ENCODE assay signal across 20 cellular contexts in genomic region chr11:57414612-57415212, GRCh38. TPM values are rescaled to one million over a fixed set of nuclear protein-coding genes. Genes with fewer than 3 reads are reported as not detected.
A peak's percentile ranks its signal among the peaks of the same experiment; 100 is the strongest.
DNase-seq lines count a peak whose midpoint lies in the region; ATAC-seq and TF ChIP-seq lines count a peak whose summit lies in the region.
"Had no signal": no experiment of that assay in that cellular context is flagged by ENCODE, and none has a peak within 500 bp of the region (broad histone marks: within the 10 kb centered on the region; RNA-seq: fewer than 3 reads in every experiment).

No MANE protein-coding gene starts in this region.

- H3K4me1 Mint-ChIP-seq in activated naive CD4-positive, alpha-beta T cell treated with anti-CD3 and anti-CD28 coated beads for 36 hours (ENCODE audit: low read depth): peaks cover 71% of the 10 kb centered on the region
- peaks cover 18% of the 10 kb centered on the region for H3K4me1 Mint-ChIP-seq in activated T-helper 1 cell treated with anti-CD3 and anti-CD28 coated beads, Interleukin-12 subunit alpha, Interleukin-12 subunit beta, Interleukin-2, Interleukin-4 antibody, amounts not matched to agents 30 ng/mL and 10 ng/mL and 1 ng/mL, durations not matched to agents 14 hours and 24 hours and 36 hours (ENCODE audit: low read depth)

- peak overlapping the region; percentile 34 for H3K27ac Mint-ChIP-seq in activated naive CD4-positive, alpha-beta T cell treated with anti-CD3 and anti-CD28 coated beads for 36 hours
- no peak overlapping the region for H3K27ac Mint-ChIP-seq in activated T-helper 1 cell treated with anti-CD3 and anti-CD28 coated beads, Interleukin-12 subunit alpha, Interleukin-12 subunit beta, Interleukin-2, Interleukin-4 antibody, amounts not matched to agents 30 ng/mL and 10 ng/mL and 1 ng/mL, durations not matched to agents 14 hours and 24 hours and 36 hours
- H3K27ac Mint-ChIP-seq: HFFc6 had no signal

- H3K36me3 Mint-ChIP-seq in activated naive CD4-positive, alpha-beta T cell treated with anti-CD3 and anti-CD28 coated beads for 36 hours (ENCODE audit: low read depth): peaks cover 79% of the 10 kb centered on the region
- peaks cover 60% of the 10 kb centered on the region for H3K36me3 Mint-ChIP-seq in activated T-helper 1 cell treated with anti-CD3 and anti-CD28 coated beads, Interleukin-12 subunit alpha, Interleukin-12 subunit beta, Interleukin-2, Interleukin-4 antibody, amounts not matched to agents 30 ng/mL and 10 ng/mL and 1 ng/mL, durations not matched to agents 14 hours and 24 hours and 36 hours (ENCODE audit: low read depth)

- no peak overlapping the region for H3K4me3 Mint-ChIP-seq in activated naive CD4-positive, alpha-beta T cell treated with anti-CD3 and anti-CD28 coated beads for 36 hours
- H3K4me3 Mint-ChIP-seq in activated T-helper 1 cell treated with anti-CD3 and anti-CD28 coated beads, Interleukin-12 subunit alpha, Interleukin-12 subunit beta, Interleukin-2, Interleukin-4 antibody, amounts not matched to agents 30 ng/mL and 10 ng/mL and 1 ng/mL, durations not matched to agents 14 hours and 24 hours and 36 hours: peak overlapping the region; percentile 47
- H3K4me3 Mint-ChIP-seq: CD14-positive monocyte, HFFc6 had no signal

- H3K9me3 Mint-ChIP-seq in activated naive CD4-positive, alpha-beta T cell treated with anti-CD3 and anti-CD28 coated beads for 36 hours: no peaks in the 10 kb centered on the region
- no peaks in the 10 kb centered on the region for H3K9me3 Mint-ChIP-seq in activated T-helper 1 cell treated with anti-CD3 and anti-CD28 coated beads, Interleukin-12 subunit alpha, Interleukin-12 subunit beta, Interleukin-2, Interleukin-4 antibody, amounts not matched to agents 30 ng/mL and 10 ng/mL and 1 ng/mL, durations not matched to agents 14 hours and 24 hours and 36 hours
- H3K9me3 Mint-ChIP-seq: HFFc6 had no signal

- TF ChIP-seq POLR2A in GM19099 (IDR thresholded peaks at IDR 0.05; ENCODE audit: extremely low read depth, insufficient read length, low read depth): peak; percentile 7

- no peak for DNase-seq in activated naive CD4-positive, alpha-beta T cell treated with anti-CD3 and anti-CD28 coated beads for 36 hours
- DNase-seq in activated naive CD4-positive, alpha-beta T cell treated with anti-CD3 and anti-CD28 coated beads, Interleukin-2, amount 50 U/mL, for 16 hours: no peak
- no peak for DNase-seq in activated T-helper 1 cell treated with anti-CD3 and anti-CD28 coated beads, Interleukin-12 subunit alpha, Interleukin-12 subunit beta, Interleukin-2, Interleukin-4 antibody, amounts not matched to agents 30 ng/mL and 10 ng/mL and 1 ng/mL, durations not matched to agents 14 hours and 24 hours and 36 hours (ENCODE audit: low spot score)
- no peak for DNase-seq in stimulated activated naive CD8-positive, alpha-beta T cell treated with anti-CD3 and anti-CD28 coated beads, Interleukin-15, Interleukin-2, amounts not matched to agents 100 U/mL and 50 U/mL, for 24 hours
- DNase-seq in HuH-7 (ENCODE audit: low spot score) (no peak), GM03348 (ENCODE audit: low spot score) (no peak)
- DNase-seq: Caco-2, GOT3, HFFc6, Karpas-422, NCI-H1417, NCI-H2029, NCI-H2171 treated with DMSO at 0.1 percent for 48 hours, NCI-H510A, SHP77 treated with DMSO at 0.1 percent for 48 hours had no signal

- intact Hi-C loops in activated naive CD4-positive, alpha-beta T cell treated with anti-CD3 and anti-CD28 coated beads for 36 hours (cut with micrococcal nuclease): no loop called here
- intact Hi-C loops in activated T-helper 1 cell treated with anti-CD3 and anti-CD28 coated beads, Interleukin-12 subunit alpha, Interleukin-12 subunit beta, Interleukin-2, Interleukin-4 antibody, amounts not matched to agents 30 ng/mL and 10 ng/mL and 1 ng/mL, durations not matched to agents 14 hours and 24 hours and 36 hours (cut with micrococcal nuclease): no loop called here

- CTCF ChIA-PET in activated naive CD4-positive, alpha-beta T cell treated with anti-CD3 and anti-CD28 coated beads for 36 hours (lab: Charles Lee): no interaction called here

- no peaks in the 10 kb centered on the region for H3K27me3 Mint-ChIP-seq in activated naive CD4-positive, alpha-beta T cell treated with anti-CD3 and anti-CD28 coated beads for 36 hours (ENCODE audit: low read depth)
- H3K27me3 Mint-ChIP-seq in activated T-helper 1 cell treated with anti-CD3 and anti-CD28 coated beads, Interleukin-12 subunit alpha, Interleukin-12 subunit beta, Interleukin-2, Interleukin-4 antibody, amounts not matched to agents 30 ng/mL and 10 ng/mL and 1 ng/mL, durations not matched to agents 14 hours and 24 hours and 36 hours (ENCODE audit: insufficient read depth): no peaks in the 10 kb centered on the region

- ATAC-seq in stimulated activated naive CD8-positive, alpha-beta T cell treated with anti-CD3 and anti-CD28 coated beads, Interleukin-15, Interleukin-2, amounts not matched to agents 100 U/mL and 50 U/mL, for 24 hours: peak; percentile 45
- no peak for ATAC-seq in GM21825 (IDR thresholded peaks at IDR 0.05; ENCODE audit: unreplicated experiment)
- ATAC-seq: HepG2 had no signal

RNA-seq across cellular contexts. Expression of gene SLC43A3, which starts 12.2 kb away (rescaled TPM):
- 100 to 1,000 TPM; 116 to 117 TPM for total RNA-seq in activated naive CD4-positive, alpha-beta T cell treated with anti-CD3 and anti-CD28 coated beads for 36 hours
- total RNA-seq in activated T-helper 1 cell treated with anti-CD3 and anti-CD28 coated beads, Interleukin-12 subunit alpha, Interleukin-12 subunit beta, Interleukin-2, Interleukin-4 antibody, amounts not matched to agents 30 ng/mL and 10 ng/mL and 1 ng/mL, durations not matched to agents 14 hours and 24 hours and 36 hours: 181 and 184 TPM in 2 replicates
- total RNA-seq: Caco-2, HepG2 had no signal

RNA-seq across cellular contexts. Expression of gene PRG2, which starts 24.3 kb away (rescaled TPM):
- total RNA-seq in activated naive CD4-positive, alpha-beta T cell treated with anti-CD3 and anti-CD28 coated beads for 36 hours: 1 to 10 TPM; 1.0 TPM
- not detected in 2 replicates for total RNA-seq in activated T-helper 1 cell treated with anti-CD3 and anti-CD28 coated beads, Interleukin-12 subunit alpha, Interleukin-12 subunit beta, Interleukin-2, Interleukin-4 antibody, amounts not matched to agents 30 ng/mL and 10 ng/mL and 1 ng/mL, durations not matched to agents 14 hours and 24 hours and 36 hours
- total RNA-seq: A673, Caco-2, HepG2, HFFc6 had no signal

RNA-seq across cellular contexts. Expression of gene PRG3, which starts 33.8 kb away (rescaled TPM):
- total RNA-seq in activated naive CD4-positive, alpha-beta T cell treated with anti-CD3 and anti-CD28 coated beads for 36 hours: not detected
- not detected in 2 replicates for total RNA-seq in activated T-helper 1 cell treated with anti-CD3 and anti-CD28 coated beads, Interleukin-12 subunit alpha, Interleukin-12 subunit beta, Interleukin-2, Interleukin-4 antibody, amounts not matched to agents 30 ng/mL and 10 ng/mL and 1 ng/mL, durations not matched to agents 14 hours and 24 hours and 36 hours
- total RNA-seq: A673, Caco-2, HepG2, HFFc6 had no signal

RNA-seq across cellular contexts. Expression of gene RTN4RL2, which starts 45.6 kb away (rescaled TPM):
- under 1 TPM; 0.74 to 0.99 TPM for total RNA-seq in activated naive CD4-positive, alpha-beta T cell treated with anti-CD3 and anti-CD28 coated beads for 36 hours
- total RNA-seq in activated T-helper 1 cell treated with anti-CD3 and anti-CD28 coated beads, Interleukin-12 subunit alpha, Interleukin-12 subunit beta, Interleukin-2, Interleukin-4 antibody, amounts not matched to agents 30 ng/mL and 10 ng/mL and 1 ng/mL, durations not matched to agents 14 hours and 24 hours and 36 hours: 0.54 TPM in 1 of 2 replicates, not detected in the other
